In genomic region chr22:42676059-42676607, GRCh38 we compare ENCODE assay signal across 13 cellular contexts. TPM values are rescaled to one million over a fixed set of nuclear protein-coding genes. Genes with fewer than 3 reads are reported as not detected.
DNase-seq lines count a peak whose midpoint lies in the region; ATAC-seq and TF ChIP-seq lines count a peak whose summit lies in the region.
"Had no signal": no experiment of that assay in that cellular context is flagged by ENCODE, and none has a peak within 500 bp of the region (broad histone marks: within the 10 kb centered on the region; RNA-seq: fewer than 3 reads in every experiment).

No MANE protein-coding gene starts in this region.

- H3K9me3 ChIP-seq in breast epithelium (no peaks in the 10 kb centered on the region), left ventricle myocardium inferior (replicated peaks) (no peaks in the 10 kb centered on the region), parathyroid adenoma (ENCODE audit: control insufficient read depth, low read length) (no peaks in the 10 kb centered on the region), uterus (no peaks in the 10 kb centered on the region)
- H3K9me3 ChIP-seq: mucosa of descending colon had no signal

- no peak for TF ChIP-seq POLR2A in breast epithelium (IDR thresholded peaks at IDR 0.05)
- no peak for TF ChIP-seq POLR2A in uterus (IDR thresholded peaks at IDR 0.05)

- no peak for DNase-seq in breast epithelium (ENCODE audit: low spot score in 2 of 2)
- no peak for DNase-seq in left ventricle myocardium inferior
- peak in 1 of 2 donors; percentile 52 for DNase-seq in uterus
- no peak for DNase-seq in SHP77 treated with DMSO at 0.1 percent for 48 hours (lab: John Stamatoyannopoulos, UW)
- no peak for DNase-seq in NCI-H1092 treated with DMSO at 0.1 percent for 48 hours (lab: John Stamatoyannopoulos, UW)
- DNase-seq: activated CD4-positive, CD25-positive, alpha-beta regulatory T cell treated with anti-CD3 and anti-CD28 coated beads, Interleukin-2, amount 50 U/mL, for 72 hours; caudate nucleus; MM.1S; mucosa of descending colon; stimulated activated CD4-positive, alpha-beta T cell treated with anti-CD3 and anti-CD28 coated beads, Interleukin-4, amount 100 ng/mL, for 24 hours had no signal

- H2AFZ ChIP-seq in parathyroid adenoma: no peak overlapping the region

- no peak for ATAC-seq in HG03159 (IDR thresholded peaks at IDR 0.05; ENCODE audit: unreplicated experiment)
- ATAC-seq: mucosa of descending colon had no signal

- H3K27ac ChIP-seq in breast epithelium (peak overlapping the region; percentile 80 to 95), left ventricle myocardium inferior (replicated peaks) (peak overlapping the region; percentile 87), parathyroid adenoma (peak overlapping the region; percentile 62), uterus (peak overlapping the region; percentile 94 to 98)

- no peak for TF ChIP-seq CTCF in breast epithelium (IDR thresholded peaks at IDR 0.05)
- TF ChIP-seq CTCF in left ventricle myocardium inferior (IDR thresholded peaks at IDR 0.05; ENCODE audit: borderline replicate concordance): no peak
- TF ChIP-seq CTCF in parathyroid adenoma (IDR thresholded peaks at IDR 0.05): no peak
- no peak for TF ChIP-seq CTCF in uterus (IDR thresholded peaks at IDR 0.05)

- intact Hi-C loops in breast epithelium (cut with DNase I; ENCODE audit: low total_unique reads): no loop called here
- intact Hi-C loops in left ventricle myocardium inferior (cut with micrococcal nuclease): no loop called here
- intact Hi-C loops in uterus (cut with DNase I; ENCODE audit: low total_unique reads): no loop called here

- H3K4me3 ChIP-seq in breast epithelium (no peak overlapping the region), left ventricle myocardium inferior (no peak overlapping the region), parathyroid adenoma (ENCODE audit: low read depth, low read length) (no peak overlapping the region), uterus (no peak overlapping the region)
- H3K4me3 ChIP-seq: mucosa of descending colon had no signal

- H3K36me3 ChIP-seq in breast epithelium (no peaks in the 10 kb centered on the region), left ventricle myocardium inferior (no peaks in the 10 kb centered on the region), parathyroid adenoma (ENCODE audit: control insufficient read depth, insufficient read depth, low read length) (no peaks in the 10 kb centered on the region), uterus (no peaks in the 10 kb centered on the region)

- no peaks in the 10 kb centered on the region for H3K4me1 ChIP-seq in breast epithelium
- H3K4me1 ChIP-seq in left ventricle myocardium inferior: peaks cover 71% of the 10 kb centered on the region
- H3K4me1 ChIP-seq in parathyroid adenoma: no peaks in the 10 kb centered on the region
- H3K4me1 ChIP-seq in uterus: peaks cover 6 to 13% of the 10 kb centered on the region in 2 donors

- no peak overlapping the region for H3K9ac ChIP-seq in parathyroid adenoma

- H3K79me2 ChIP-seq in parathyroid adenoma: no peaks in the 10 kb centered on the region

- H3K27me3 ChIP-seq in breast epithelium (no peaks in the 10 kb centered on the region), left ventricle myocardium inferior (ENCODE audit: low read depth) (no peaks in the 10 kb centered on the region), parathyroid adenoma (ENCODE audit: control insufficient read depth, insufficient read depth, low read length) (no peaks in the 10 kb centered on the region), uterus (no peaks in the 10 kb centered on the region)

- H3K4me2 ChIP-seq in parathyroid adenoma (ENCODE audit: low read length): no peak overlapping the region

RNA-seq across cellular contexts. Expression of gene CYB5R3, which starts 26.9 kb away (rescaled TPM):
- total RNA-seq in breast epithelium: 100 to 1,000 TPM in 1 of 3 donors, 10 to 100 TPM in 2; 56.5 to 248 (median 87.5) TPM
- 298 TPM for total RNA-seq in left ventricle myocardium inferior
- total RNA-seq in uterus: 100 to 1,000 TPM in 1 of 4 donors, 10 to 100 TPM in 3; 34.0 to 225 (median 51.7) TPM

RNA-seq across cellular contexts. Expression of gene ATP5MGL, which starts 35.7 kb away (rescaled TPM):
- total RNA-seq in breast epithelium (under 1 TPM in 1 of 3 donors, not detected in 2; 0.73 TPM), left ventricle myocardium inferior (0.38 TPM), uterus (under 1 TPM in 1 of 4 donors, not detected in 3; 0.79 TPM)
- total RNA-seq: SK-MEL-5 had no signal

RNA-seq across cellular contexts. Expression of gene A4GALT, which starts 44.5 kb away (rescaled TPM):
- total RNA-seq in breast epithelium: 10 to 100 TPM in 2 of 3 donors, 1 to 10 TPM in 1; 6.6 to 32.8 (median 22.9) TPM
- 94.9 TPM for total RNA-seq in left ventricle myocardium inferior
- 10 to 100 TPM in 3 of 4 donors, 1 to 10 TPM in 1; 4.4 to 100.0 (median 19.6) TPM for total RNA-seq in uterus
- total RNA-seq: SK-MEL-5 had no signal
